ENCODE assay signal across 21 cellular contexts in the genomic region with DNA sequence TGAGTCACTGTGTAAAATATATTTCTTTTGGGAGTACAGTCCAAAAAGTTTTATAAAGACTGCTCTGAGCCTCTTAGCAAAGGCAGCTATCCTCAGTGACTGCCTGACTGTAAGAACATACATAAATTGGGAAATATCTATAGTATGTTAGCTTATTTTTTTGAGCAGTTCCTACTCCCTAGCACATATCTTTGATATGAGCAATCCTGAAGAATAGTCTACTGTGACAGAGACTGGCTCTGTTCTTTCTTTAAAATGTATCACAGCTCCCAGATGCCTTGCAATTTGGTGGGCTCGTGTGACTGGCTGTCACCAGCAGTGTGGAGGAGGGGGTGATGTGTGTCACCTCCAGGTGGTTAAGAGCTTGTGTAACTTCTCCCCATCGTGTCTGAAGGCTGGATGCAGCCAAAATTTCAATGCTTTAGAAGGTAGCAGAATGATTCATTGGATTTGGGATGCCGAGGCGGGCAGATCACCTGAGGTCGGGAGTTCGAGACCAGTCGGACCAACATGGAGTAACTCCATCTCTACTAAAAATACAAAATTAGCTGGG.
"Had no signal": no experiment of that assay in that cellular context is flagged by ENCODE, and none has a peak within 500 bp of the region (broad histone marks: within the 10 kb centered on the region; RNA-seq: fewer than 3 reads in every experiment).

No MANE protein-coding gene starts in this region.

- H3K4me3 ChIP-seq: colonic mucosa, esophagus muscularis mucosa, lung, prostate gland, sigmoid colon, thoracic aorta, tibial nerve, upper lobe of left lung had no signal

- H3K27ac ChIP-seq: colonic mucosa, esophagus muscularis mucosa, prostate gland, sigmoid colon, thoracic aorta, tibial nerve, upper lobe of left lung had no signal

- DNase-seq: colonic mucosa; dermis blood vessel endothelial cell; effector memory CD4-positive, alpha-beta T cell; foreskin melanocyte; glutamatergic neuron; kidney; mesendoderm; midbrain; naive thymus-derived CD4-positive, alpha-beta T cell; right cardiac atrium; sigmoid colon; stimulated activated CD4-positive, alpha-beta T cell treated with anti-CD3 and anti-CD28 coated beads, Interleukin-2, amount 100 ng/mL, for 24 hours; stimulated activated CD4-positive, alpha-beta T cell treated with anti-CD3 and anti-CD28 coated beads, Interleukin-4, amount 100 ng/mL, for 4 hours; stimulated activated naive B cell treated with anti-CD40 and anti-IgM and Interleukin-4, amounts not matched to agents 10 μg/mL and 1 μg/mL and 100 μg/mL, for 72 hours; upper lobe of left lung had no signal

- H3K27me3 ChIP-seq: colonic mucosa, esophagus muscularis mucosa, sigmoid colon, tibial nerve, upper lobe of left lung had no signal

- H3K9me3 ChIP-seq: colonic mucosa, esophagus muscularis mucosa, prostate gland, sigmoid colon, thoracic aorta, tibial nerve, upper lobe of left lung had no signal

- ATAC-seq: left lobe of liver; naive thymus-derived CD4-positive, alpha-beta T cell; right cardiac atrium; stimulated activated naive B cell treated with anti-CD40 and anti-IgM and Interleukin-4, amounts not matched to agents 10 μg/mL and 1 μg/mL and 100 μg/mL, for 72 hours had no signal

- H3K36me3 ChIP-seq: colonic mucosa, esophagus muscularis mucosa, prostate gland, sigmoid colon, thoracic aorta, tibial nerve, upper lobe of left lung had no signal

- H3K4me1 ChIP-seq: colonic mucosa, prostate gland had no signal
